17 cellular contexts compared by ENCODE assay signal in the genomic region with DNA sequence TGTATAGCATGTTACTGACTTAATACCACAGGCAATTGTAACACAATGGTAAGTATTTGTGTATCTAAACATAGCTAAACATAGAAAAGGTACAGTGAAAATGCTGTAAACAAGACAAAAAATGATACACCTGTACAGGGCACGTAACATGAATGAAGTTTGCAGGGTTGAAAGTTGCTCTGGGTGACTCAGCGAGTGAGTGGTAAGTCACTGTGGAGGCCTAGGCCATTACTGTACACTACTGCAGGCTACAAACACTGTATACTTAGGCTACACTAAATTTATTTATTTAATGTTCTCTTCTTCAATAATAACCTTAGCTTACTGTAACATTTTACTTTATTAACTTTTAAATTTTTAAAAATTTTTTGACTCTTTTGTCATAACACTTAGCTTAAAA.
DNase-seq lines count a peak whose midpoint lies in the region; ATAC-seq, FAIRE-seq and TF ChIP-seq lines count a peak whose summit lies in the region.
"Had no signal": no experiment of that assay in that cellular context is flagged by ENCODE, and none has a peak within 500 bp of the region (broad histone marks: within the 10 kb centered on the region; RNA-seq: fewer than 3 reads in every experiment).

No MANE protein-coding gene starts in this region.

- no peak overlapping the region for H3K9ac ChIP-seq in mammary epithelial cell (ENCODE audit: insufficient read depth, low read length)
- H3K9ac ChIP-seq in K562 (ENCODE audit: insufficient read depth in 1 of 2, low read depth in 2 of 2, low read length in 2 of 2) = no peak overlapping the region
- H3K9ac ChIP-seq: BLaER1 had no signal

- no peaks in the 10 kb centered on the region for H3K9me3 ChIP-seq in mammary epithelial cell (replicated peaks; ENCODE audit: insufficient read depth, low read length)
- H3K9me3 ChIP-seq in K562 (replicated peaks; ENCODE audit: control insufficient read depth, insufficient read depth, low read depth, low read length) = 0 out of 2 replicates have a peak, but pooled peaks cover 3% of the 10 kb centered on the region
- peaks cover 0 to 10% (median 4%) of the 10 kb centered on the region in 4 donors for H3K9me3 ChIP-seq in tibial nerve
- H3K9me3 ChIP-seq: BLaER1 had no signal

- no peak overlapping the region for H3K27ac Mint-ChIP-seq in MCF 10A (ENCODE audit: low read depth, unreplicated experiment)
- no peak overlapping the region for H3K27ac Mint-ChIP-seq in HFFc6
- H3K27ac Mint-ChIP-seq: CD14-positive monocyte; CD4-positive, alpha-beta memory T cell had no signal

- in situ Hi-C loops in mammary epithelial cell (cut with MboI; ENCODE audit: low sequenced_read_pairs in 2 of 2) = no loop called here
- in situ Hi-C loops in K562 (cut with MboI) = no loop called here

- TF ChIP-seq CTCF in mammary epithelial cell (conservative IDR thresholded peaks at IDR 0.05 in 1 of 2, IDR thresholded peaks at IDR 0.05 in 1 of 2; ENCODE audit: extremely low read depth in 1 of 2, insufficient read depth in 1 of 2, low read depth in 1 of 2, low read length in 2 of 2) = no peak
- TF ChIP-seq CTCF in MCF 10A (IDR thresholded peaks at IDR 0.05; ENCODE audit: unreplicated experiment) = no peak
- TF ChIP-seq CTCF in K562 (IDR thresholded peaks at IDR 0.05 in 2 of 3, conservative IDR thresholded peaks at IDR 0.05 in 1 of 3; ENCODE audit: insufficient read depth in 2 of 3, low read depth in 1 of 3, low read length in 3 of 3) = no peak
- no peak for TF ChIP-seq CTCF in foreskin keratinocyte (conservative IDR thresholded peaks at IDR 0.05)
- TF ChIP-seq CTCF in HFFc6 (IDR thresholded peaks at IDR 0.05) = no peak
- no peak for TF ChIP-seq CTCF in tibial nerve (IDR thresholded peaks at IDR 0.05)

- DNase-seq in mammary epithelial cell = peak; percentile 5
- no peak for DNase-seq in MCF 10A (ENCODE audit: unreplicated experiment)
- DNase-seq in K562 (ENCODE audit: extremely low read depth in 1 of 4, low spot score in 3 of 4) = no peak
- DNase-seq in foreskin keratinocyte = peak in 1 of 2 donors; percentile 30
- no peak for DNase-seq in EL
- no peak for DNase-seq in HFFc6
- no peak for DNase-seq in tibial nerve (ENCODE audit: low spot score in 2 of 2)
- DNase-seq: 8988T; CD4-positive, alpha-beta memory T cell; DMS153; DND-41; GF-D8; GOT3; H9 had no signal

- H2AFZ ChIP-seq in mammary epithelial cell (ENCODE audit: low read depth, low read length) (no peak overlapping the region), K562 (ENCODE audit: low read depth, low read length) (no peak overlapping the region)

- no peak for TF ChIP-seq EP300 in K562 (IDR thresholded peaks at IDR 0.05; ENCODE audit: low read length)
- TF ChIP-seq EP300 in tibial nerve (IDR thresholded peaks at IDR 0.05) = no peak

- BruUV-seq in mammary epithelial cell (replicated peaks; lab: Mats Ljungman, UMichigan) (no TSS peak), MCF 10A (replicated peaks; lab: Mats Ljungman, UMichigan) (no TSS peak), K562 (replicated peaks; lab: Mats Ljungman, UMichigan) (no TSS peak)

- H3K4me2 ChIP-seq in mammary epithelial cell (ENCODE audit: insufficient read depth, low read depth, low read length) = no peak overlapping the region
- H3K4me2 ChIP-seq in K562 (ENCODE audit: insufficient read depth, low read length) = no peak overlapping the region
- H3K4me2 ChIP-seq: BLaER1 had no signal

- intact Hi-C loops in mammary epithelial cell (cut with micrococcal nuclease) = no loop called here
- intact Hi-C loops in MCF 10A (cut with micrococcal nuclease) = no loop called here
- intact Hi-C loops in K562 (cut with micrococcal nuclease) = no loop called here

- H3K9me3 Mint-ChIP-seq in MCF 10A (ENCODE audit: unreplicated experiment) (peaks cover 11% of the 10 kb centered on the region), HFFc6 (peaks cover 7% of the 10 kb centered on the region)

- no peaks in the 10 kb centered on the region for H3K4me1 Mint-ChIP-seq in MCF 10A (ENCODE audit: insufficient read depth, unreplicated experiment)
- H3K4me1 Mint-ChIP-seq in HFFc6 (ENCODE audit: low read depth) = peaks cover 17% of the 10 kb centered on the region
- H3K4me1 Mint-ChIP-seq: CD14-positive monocyte had no signal

- no peaks in the 10 kb centered on the region for H3K36me3 ChIP-seq in mammary epithelial cell (ENCODE audit: insufficient read depth, low read length)
- no peaks in the 10 kb centered on the region for H3K36me3 ChIP-seq in K562 (ENCODE audit: control insufficient read depth, insufficient read depth, low read length)
- no peaks in the 10 kb centered on the region for H3K36me3 ChIP-seq in tibial nerve
- H3K36me3 ChIP-seq: BLaER1 had no signal

- TF ChIP-seq RAD21 in K562 (CRISPR knock-in tag; conservative IDR thresholded peaks at IDR 0.05 in 1 of 2, IDR thresholded peaks at IDR 0.05 in 1 of 2) = no peak

- CTCF ChIA-PET in mammary epithelial cell (lab: Charles Lee; ENCODE audit: low non-redundant PET) (no interaction called here), MCF 10A (lab: Yijun Ruan, JAX) (no interaction called here), K562 (lab: Yijun Ruan, JAX; ENCODE audit: low intra/inter-chr PET ratio) (no interaction called here)

- H3K4me1 ChIP-seq in mammary epithelial cell (ENCODE audit: insufficient read depth, low read length) = no peaks in the 10 kb centered on the region
- peaks cover 0 to 6% of the 10 kb centered on the region in 2 experiments; a peak in 3 of 5 replicates for H3K4me1 ChIP-seq in K562 (replicated peaks in 1 of 2; ENCODE audit: control insufficient read depth in 2 of 2, insufficient read depth in 2 of 2, low read length in 2 of 2)
- H3K4me1 ChIP-seq in foreskin keratinocyte = no peaks in the 10 kb centered on the region
- H3K4me1 ChIP-seq in tibial nerve = peaks cover 0 to 17% (median 0%) of the 10 kb centered on the region in 4 donors
- H3K4me1 ChIP-seq: BLaER1 had no signal

- H3K4me3 ChIP-seq in mammary epithelial cell (replicated peaks in 1 of 3; ENCODE audit: insufficient read depth in 1 of 3, low read depth in 2 of 3, low read length in 3 of 3) (no peak overlapping the region), K562 (no peak overlapping the region), tibial nerve (no peak overlapping the region)
- H3K4me3 ChIP-seq: BLaER1 had no signal

- 84% methylated on average over 2 of the region's 2 CpGs for WGBS in mammary epithelial cell (ENCODE audit: low coverage, missing lambda C conversion rate)
- 60% methylated on average over 2 of the region's 2 CpGs for WGBS in K562 (ENCODE audit: insufficient coverage, low coverage, missing lambda C conversion rate)
- WGBS in tibial nerve, 2 donors = 91 to 97% methylated on average over 2 of the region's 2 CpGs

- FAIRE-seq in K562 (lab: Jason Lieb, UNC) = no peak
- FAIRE-seq: HepG2 had no signal

- POLR2A ChIA-PET in MCF 10A (lab: Yijun Ruan, JAX) (no interaction called here), K562 (lab: Yijun Ruan, JAX) (interaction anchor here (0.6 to 0.7 kb wide), 2 partner anchors 50 to 943 kb away, joined by 3 read pairs; no protein-coding TSS in a partner anchor)

- TF ChIP-seq POLR2A in K562 (conservative IDR thresholded peaks at IDR 0.05) = no peak
- no peak for TF ChIP-seq POLR2A in tibial nerve (IDR thresholded peaks at IDR 0.05)

- ATAC-seq in K562 = peak; percentile 62
- peak; percentile 80 for ATAC-seq in foreskin keratinocyte
- ATAC-seq: HepG2 had no signal

- no peaks in the 10 kb centered on the region for H4K20me1 ChIP-seq in mammary epithelial cell (ENCODE audit: insufficient read depth, low read length)
- H4K20me1 ChIP-seq in K562 (replicated peaks; ENCODE audit: control insufficient read depth, insufficient read depth, low read length) = no peaks in the 10 kb centered on the region
- H4K20me1 ChIP-seq: BLaER1 had no signal

- no peaks in the 10 kb centered on the region for H3K9me1 ChIP-seq in K562 (ENCODE audit: control insufficient read depth, insufficient read depth, low read length)

- dilution Hi-C loops in mammary epithelial cell (cut with HindIII; ENCODE audit: low sequenced_read_pairs) = no loop called here

- H3K27me3 ChIP-seq in mammary epithelial cell (ENCODE audit: insufficient read depth, low read length) (no peaks in the 10 kb centered on the region), K562 (ENCODE audit: control insufficient read depth in 2 of 2, insufficient read depth in 2 of 2, low read length in 2 of 2) (no peaks in the 10 kb centered on the region), foreskin keratinocyte (no peaks in the 10 kb centered on the region), tibial nerve (no peaks in the 10 kb centered on the region)
- H3K27me3 ChIP-seq: BLaER1 had no signal

- H3K27me3 Mint-ChIP-seq in MCF 10A (ENCODE audit: insufficient read depth, unreplicated experiment) (no peaks in the 10 kb centered on the region), HFFc6 (ENCODE audit: insufficient read depth) (peaks cover 3% of the 10 kb centered on the region)

- no peaks in the 10 kb centered on the region for H3K36me3 Mint-ChIP-seq in MCF 10A (ENCODE audit: insufficient read depth, unreplicated experiment)
- no peaks in the 10 kb centered on the region for H3K36me3 Mint-ChIP-seq in HFFc6 (ENCODE audit: low read depth)
- H3K36me3 Mint-ChIP-seq: CD14-positive monocyte; CD4-positive, alpha-beta memory T cell had no signal

- H3K4me3 Mint-ChIP-seq in MCF 10A (ENCODE audit: unreplicated experiment) = no peak overlapping the region
- H3K4me3 Mint-ChIP-seq in HFFc6 = no peak overlapping the region
- H3K4me3 Mint-ChIP-seq: CD14-positive monocyte; CD4-positive, alpha-beta memory T cell; H9 had no signal

- H3K27ac ChIP-seq in mammary epithelial cell (ENCODE audit: insufficient read depth, low read depth, low read length) (no peak overlapping the region), K562 (ENCODE audit: extremely low read depth, low read depth, low read length) (no peak overlapping the region), foreskin keratinocyte (no peak overlapping the region), tibial nerve (no peak overlapping the region)
- H3K27ac ChIP-seq: BLaER1 had no signal

- H3K79me2 ChIP-seq in mammary epithelial cell (ENCODE audit: insufficient read depth, low read length) = no peaks in the 10 kb centered on the region
- no peaks in the 10 kb centered on the region for H3K79me2 ChIP-seq in K562 (ENCODE audit: control insufficient read depth, insufficient read depth, low read length)

TF ChIP-seq in K562, 482 proteins besides CTCF, POLR2A, EP300 and RAD21 (continues in another document):
- TF ChIP-seq NFE2 (IDR thresholded peaks at IDR 0.05; ENCODE audit: low read depth) = 0 out of 2 replicates have a peak, but pooled peaks have one; percentile 28
- no peak for TF ChIP-seq CXXC5 (CRISPR knock-in tag; IDR thresholded peaks at IDR 0.05)
